Comparison of ENCODE assay signal across 1 cellular context in the genomic region with DNA sequence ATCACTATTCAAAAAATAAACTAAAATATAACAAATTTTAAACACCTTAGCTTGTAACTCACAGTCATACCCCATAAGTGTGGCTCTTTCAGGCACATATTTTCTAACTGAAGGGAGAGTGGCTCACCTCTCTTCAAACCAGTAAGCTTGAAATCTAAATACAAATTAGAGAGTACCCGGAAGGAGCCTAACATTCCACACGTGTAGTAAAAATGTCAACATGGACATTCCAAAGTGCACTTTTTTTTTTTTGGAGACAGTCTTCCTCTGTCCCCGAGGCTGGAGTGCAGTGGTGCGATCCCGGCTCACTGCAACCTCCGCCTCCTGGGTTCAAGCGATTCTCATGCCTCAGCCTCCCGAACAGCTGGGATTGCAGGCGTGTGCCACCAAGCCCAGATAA.
TF ChIP-seq lines count a peak whose summit lies in the region.

No MANE protein-coding gene starts in this region.

TF ChIP-seq in HepG2, 621 proteins besides CTCF, POLR2A, EP300 and RAD21 (continued from another document):
- TF ChIP-seq, protein P1, sequence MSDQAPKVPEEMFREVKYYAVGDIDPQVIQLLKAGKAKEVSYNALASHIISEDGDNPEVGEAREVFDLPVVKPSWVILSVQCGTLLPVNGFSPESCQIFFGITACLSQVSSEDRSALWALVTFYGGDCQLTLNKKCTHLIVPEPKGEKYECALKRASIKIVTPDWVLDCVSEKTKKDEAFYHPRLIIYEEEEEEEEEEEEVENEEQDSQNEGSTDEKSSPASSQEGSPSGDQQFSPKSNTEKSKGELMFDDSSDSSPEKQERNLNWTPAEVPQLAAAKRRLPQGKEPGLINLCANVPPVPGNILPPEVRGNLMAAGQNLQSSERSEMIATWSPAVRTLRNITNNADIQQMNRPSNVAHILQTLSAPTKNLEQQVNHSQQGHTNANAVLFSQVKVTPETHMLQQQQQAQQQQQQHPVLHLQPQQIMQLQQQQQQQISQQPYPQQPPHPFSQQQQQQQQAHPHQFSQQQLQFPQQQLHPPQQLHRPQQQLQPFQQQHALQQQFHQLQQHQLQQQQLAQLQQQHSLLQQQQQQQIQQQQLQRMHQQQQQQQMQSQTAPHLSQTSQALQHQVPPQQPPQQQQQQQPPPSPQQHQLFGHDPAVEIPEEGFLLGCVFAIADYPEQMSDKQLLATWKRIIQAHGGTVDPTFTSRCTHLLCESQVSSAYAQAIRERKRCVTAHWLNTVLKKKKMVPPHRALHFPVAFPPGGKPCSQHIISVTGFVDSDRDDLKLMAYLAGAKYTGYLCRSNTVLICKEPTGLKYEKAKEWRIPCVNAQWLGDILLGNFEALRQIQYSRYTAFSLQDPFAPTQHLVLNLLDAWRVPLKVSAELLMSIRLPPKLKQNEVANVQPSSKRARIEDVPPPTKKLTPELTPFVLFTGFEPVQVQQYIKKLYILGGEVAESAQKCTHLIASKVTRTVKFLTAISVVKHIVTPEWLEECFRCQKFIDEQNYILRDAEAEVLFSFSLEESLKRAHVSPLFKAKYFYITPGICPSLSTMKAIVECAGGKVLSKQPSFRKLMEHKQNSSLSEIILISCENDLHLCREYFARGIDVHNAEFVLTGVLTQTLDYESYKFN (CRISPR knock-in tag; conservative IDR thresholded peaks at IDR 0.05) = 0 out of 2 replicates have a peak, but pooled peaks have one; percentile 18
- TF ChIP-seq, protein P2, sequence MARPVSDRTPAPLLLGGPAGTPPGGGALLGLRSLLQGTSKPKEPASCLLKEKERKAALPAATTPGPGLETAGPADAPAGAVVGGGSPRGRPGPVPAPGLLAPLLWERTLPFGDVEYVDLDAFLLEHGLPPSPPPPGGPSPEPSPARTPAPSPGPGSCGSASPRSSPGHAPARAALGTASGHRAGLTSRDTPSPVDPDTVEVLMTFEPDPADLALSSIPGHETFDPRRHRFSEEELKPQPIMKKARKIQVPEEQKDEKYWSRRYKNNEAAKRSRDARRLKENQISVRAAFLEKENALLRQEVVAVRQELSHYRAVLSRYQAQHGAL (CRISPR knock-in tag; IDR thresholded peaks at IDR 0.05; ENCODE audit: not compliant biosample characterization) = no peak
- no peak for TF ChIP-seq ZNF562 (CRISPR knock-in tag; IDR thresholded peaks at IDR 0.05; ENCODE audit: borderline replicate concordance)
- TF ChIP-seq FOXA3 (CRISPR knock-in tag; IDR thresholded peaks at IDR 0.05) = peak; percentile 31; the same call in 1 of the 2 replicates
- TF ChIP-seq ELF3 (CRISPR knock-in tag; IDR thresholded peaks at IDR 0.05) = peak; percentile 49; the same call in 1 of the 2 replicates
- no peak for TF ChIP-seq DNMT3B (CRISPR knock-in tag; conservative IDR thresholded peaks at IDR 0.05)
- TF ChIP-seq FIP1L1 (IDR thresholded peaks at IDR 0.05; ENCODE audit: borderline replicate concordance, insufficient read depth, low read depth, low read length) = no peak
- no peak for TF ChIP-seq ZNF629 (CRISPR knock-in tag; conservative IDR thresholded peaks at IDR 0.05)
- no peak for TF ChIP-seq KAT8 (CRISPR knock-in tag; IDR thresholded peaks at IDR 0.05)
- no peak for TF ChIP-seq FOXA1 (IDR thresholded peaks at IDR 0.05)
- TF ChIP-seq FOXA1 (CRISPR knock-in tag; IDR thresholded peaks at IDR 0.05) = peak; percentile 44; the same call in 1 of the 2 replicates
- peak; percentile 41; the same call in 1 of the 2 replicates for TF ChIP-seq ELF1 (CRISPR knock-in tag; IDR thresholded peaks at IDR 0.05)
- TF ChIP-seq NFIC (IDR thresholded peaks at IDR 0.05; ENCODE audit: low read length) = no peak
- TF ChIP-seq HNRNPH1 (optimal IDR thresholded peaks at IDR 0.05; ENCODE audit: low read depth, low read length) = no peak
- TF ChIP-seq POGZ (CRISPR knock-in tag; IDR thresholded peaks at IDR 0.05) = no peak
- TF ChIP-seq, protein P3, sequence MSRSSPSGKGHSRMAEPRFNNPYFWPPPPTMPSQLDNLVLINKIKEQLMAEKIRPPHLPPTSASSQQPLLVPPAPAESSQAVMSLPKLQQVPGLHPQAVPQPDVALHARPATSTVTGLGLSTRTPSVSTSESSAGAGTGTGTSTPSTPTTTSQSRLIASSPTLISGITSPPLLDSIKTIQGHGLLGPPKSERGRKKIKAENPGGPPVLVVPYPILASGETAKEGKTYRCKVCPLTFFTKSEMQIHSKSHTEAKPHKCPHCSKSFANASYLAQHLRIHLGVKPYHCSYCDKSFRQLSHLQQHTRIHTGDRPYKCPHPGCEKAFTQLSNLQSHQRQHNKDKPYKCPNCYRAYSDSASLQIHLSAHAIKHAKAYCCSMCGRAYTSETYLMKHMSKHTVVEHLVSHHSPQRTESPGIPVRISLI (CRISPR knock-in tag; IDR thresholded peaks at IDR 0.05; ENCODE audit: borderline replicate concordance) = peak; percentile 88
